21 cellular contexts compared by ENCODE assay signal in the genomic region with DNA sequence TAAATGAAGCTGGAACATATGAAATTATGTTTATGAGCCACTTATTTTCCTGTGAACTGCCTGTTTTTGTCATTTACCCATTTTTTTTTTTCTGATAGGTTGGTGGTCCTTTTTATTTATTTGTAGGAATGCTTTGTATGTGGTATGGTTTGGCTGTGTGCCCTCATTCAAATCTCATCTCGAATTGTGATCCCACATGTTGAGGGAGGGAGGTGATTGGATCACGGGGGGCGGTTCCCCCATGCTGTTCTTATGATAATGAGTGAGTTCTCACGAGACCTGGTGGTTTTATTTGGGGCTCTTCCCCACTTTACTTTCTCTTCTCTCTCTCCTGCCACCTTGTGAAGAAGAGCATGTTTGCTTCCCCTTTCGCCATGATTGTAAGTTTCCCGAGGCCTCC.
A peak's percentile ranks its signal among the peaks of the same experiment; 100 is the strongest.
DNase-seq lines count a peak whose midpoint lies in the region; ATAC-seq and TF ChIP-seq lines count a peak whose summit lies in the region.
"Had no signal": no experiment of that assay in that cellular context is flagged by ENCODE, and none has a peak within 500 bp of the region (broad histone marks: within the 10 kb centered on the region; RNA-seq: fewer than 3 reads in every experiment).

No MANE protein-coding gene starts in this region.

- peaks cover 0 to 25% (median 14%) of the 10 kb centered on the region in 12 donors for H3K4me1 ChIP-seq in heart left ventricle
- H3K4me1 ChIP-seq: Peyer's patch had no signal

- ATAC-seq in heart left ventricle = no peak
- no peak for ATAC-seq in left cardiac atrium
- ATAC-seq in HG03025 (IDR thresholded peaks at IDR 0.05; ENCODE audit: low FRiP score, unreplicated experiment) = no peak
- ATAC-seq in GM21390 (IDR thresholded peaks at IDR 0.05; ENCODE audit: unreplicated experiment) = no peak
- ATAC-seq: HepG2 had no signal

- no peaks in the 10 kb centered on the region for H3K27me3 ChIP-seq in heart left ventricle
- H3K27me3 ChIP-seq: BLaER1, Peyer's patch had no signal

- no peaks in the 10 kb centered on the region for H3K9me3 ChIP-seq in heart left ventricle
- H3K9me3 ChIP-seq: Peyer's patch had no signal

- TF ChIP-seq CTCF in heart left ventricle (IDR thresholded peaks at IDR 0.05) = no peak

- WGBS in heart left ventricle, 4 donors = 57 to 66% (median 62%) methylated on average over 6 of the region's 6 CpGs

- H3K4me3 ChIP-seq in heart left ventricle = peak overlapping the region in 4 of 12 donors; percentile 29 to 49 (median 38)
- H3K4me3 ChIP-seq: BLaER1, Peyer's patch had no signal

- intact Hi-C loops in heart left ventricle (cut with DNase I) = loop anchor here in 3 of 10 donors (5.0 to 10.0 kb wide), 2 partner anchors 38 to 91 kb away; partner anchors contain the start of genes FAM217B (in 2 of the 3) and PPP1R3D (in 2 of the 3)
- intact Hi-C loops in left cardiac atrium (cut with DNase I) = no loop called here

- peak overlapping the region; percentile 73 to 94 (median 89) for H3K27ac ChIP-seq in heart left ventricle
- H3K27ac ChIP-seq: BLaER1, Peyer's patch had no signal

- no peaks in the 10 kb centered on the region for H3K36me3 ChIP-seq in heart left ventricle
- H3K36me3 ChIP-seq: BLaER1, Peyer's patch had no signal

- DNase-seq in heart left ventricle (no peak), left cardiac atrium (no peak), NAMALWA (ENCODE audit: low spot score) (peak; percentile 8), astrocyte of the hippocampus (ENCODE audit: low read depth, low spot score) (peak; percentile 46), NCI-H146 treated with DMSO at 0.1 percent for 48 hours (lab: John Stamatoyannopoulos, UW; ENCODE audit: unreplicated experiment) (no peak)
- DNase-seq: CD4-positive, CD25-positive, alpha-beta regulatory T cell; Kasumi-1; NCI-H1092; NCI-H1417 treated with DMSO at 0.1 percent for 48 hours; NCI-H187; NCI-H2081 treated with DMSO at 0.1 percent for 48 hours; NCI-H2171; NCI-H226; NCI-H510A; NCI-H69; OCI-M1; Peyer's patch had no signal

- no peak for TF ChIP-seq POLR2A in heart left ventricle (IDR thresholded peaks at IDR 0.05)

Comparison
In these comparisons a context has a peak if more than half of its experiments do, and no peak if none do; other contexts are left out.
1. DNase-seq: peak in NAMALWA (single experiment) and astrocyte of the hippocampus (single experiment); none in heart left ventricle (0 of 5), left cardiac atrium (single experiment) and NCI-H146 treated with DMSO at 0.1 percent for 48 hours (single experiment).